ENCODE assay signal across 2 cellular contexts in genomic region chr2:69933839-69934613, GRCh38.
TF ChIP-seq lines count a peak whose summit lies in the region.

No MANE protein-coding gene starts in this region.

TF ChIP-seq in IMR-90, 13 proteins besides CTCF, POLR2A, EP300 and RAD21:
- peak; percentile 32; the same call in 1 of the 2 replicates for TF ChIP-seq NFE2L2 (IDR thresholded peaks at IDR 0.05; ENCODE audit: low read depth, low read length)
- peak; percentile 84 for TF ChIP-seq FOS (IDR thresholded peaks at IDR 0.05; ENCODE audit: low read depth, low read length)
- TF ChIP-seq MAFK (IDR thresholded peaks at IDR 0.05; ENCODE audit: low read depth, low read length) = 0 out of 2 replicates have a peak, but pooled peaks have one; percentile 5
- no peak for TF ChIP-seq MAZ (IDR thresholded peaks at IDR 0.05; ENCODE audit: borderline replicate concordance, low read depth, low read length)
- TF ChIP-seq MXI1 (IDR thresholded peaks at IDR 0.05; ENCODE audit: borderline replicate concordance, low read depth, low read length) = peak; percentile 59; the same call in 1 of the 2 replicates
- TF ChIP-seq CEBPB (IDR thresholded peaks at IDR 0.05; ENCODE audit: low read depth, low read length) = peak; percentile 96
- TF ChIP-seq USF2 (IDR thresholded peaks at IDR 0.05; ENCODE audit: low read depth, low read length) = 0 out of 2 replicates have a peak, but pooled peaks have one; percentile 2
- TF ChIP-seq SMC3 (IDR thresholded peaks at IDR 0.05; ENCODE audit: low read depth, low read length) = peak; percentile 14; the same call in 1 of the 2 replicates
- TF ChIP-seq RCOR1 (IDR thresholded peaks at IDR 0.05; ENCODE audit: insufficient replicate concordance, low read length) = no peak
- peak; percentile 81 for TF ChIP-seq BHLHE40 (IDR thresholded peaks at IDR 0.05; ENCODE audit: low read depth, low read length)

TF ChIP-seq in GM12878, 131 proteins besides CTCF, POLR2A, EP300 and RAD21:
- TF ChIP-seq FOS (IDR thresholded peaks at IDR 0.05; ENCODE audit: borderline replicate concordance, extremely low read depth, insufficient read length) (no peak), PKNOX1 (IDR thresholded peaks at IDR 0.05) (no peak), ZNF592 (IDR thresholded peaks at IDR 0.05) (no peak), NFXL1 (IDR thresholded peaks at IDR 0.05; ENCODE audit: borderline replicate concordance) (no peak), MEF2A (IDR thresholded peaks at IDR 0.05; ENCODE audit: insufficient read depth, low read depth, low read length) (0 out of 2 replicates have a peak, but pooled peaks have one; percentile 10), RFX5 (IDR thresholded peaks at IDR 0.05; ENCODE audit: low read depth, low read length) (no peak), MTA2 (IDR thresholded peaks at IDR 0.05; ENCODE audit: low read depth) (no peak), ZNF24 (IDR thresholded peaks at IDR 0.05) (no peak), POU2F2 (IDR thresholded peaks at IDR 0.05; ENCODE audit: borderline replicate concordance, low read depth, low read length) (no peak), CUX1 (IDR thresholded peaks at IDR 0.05; ENCODE audit: insufficient replicate concordance, low read depth, low read length) (no peak), GABPA (IDR thresholded peaks at IDR 0.05; ENCODE audit: low read depth) (no peak), PML (IDR thresholded peaks at IDR 0.05; ENCODE audit: low read length) (no peak), LARP7 (IDR thresholded peaks at IDR 0.05) (no peak), MEF2B (IDR thresholded peaks at IDR 0.05; ENCODE audit: partially characterized antibody, poor library complexity, severe bottlenecking) (no peak), KLF5 (IDR thresholded peaks at IDR 0.05; ENCODE audit: partially characterized antibody) (no peak), IKZF2 (IDR thresholded peaks at IDR 0.05) (peak; percentile 15 to 40; a peak in 2 of 4 replicates), MXI1 (IDR thresholded peaks at IDR 0.05; ENCODE audit: low read depth, low read length) (no peak), JUNB (IDR thresholded peaks at IDR 0.05) (peak; percentile 79), DPF2 (IDR thresholded peaks at IDR 0.05) (no peak), RUNX3 (IDR thresholded peaks at IDR 0.05; ENCODE audit: low read length) (peak; percentile 27; the same call in 1 of the 2 replicates), NFIC (IDR thresholded peaks at IDR 0.05; ENCODE audit: low read depth, low read length) (peak; percentile 36; the same call in 1 of the 2 replicates), GATAD2B (conservative IDR thresholded peaks at IDR 0.05; ENCODE audit: low read depth) (no peak), MLLT1 (IDR thresholded peaks at IDR 0.05) (no peak), NKRF (conservative IDR thresholded peaks at IDR 0.05) (no peak), IKZF1 (conservative IDR thresholded peaks at IDR 0.05) (0 out of 2 replicates have a peak, but pooled peaks have one; percentile 20), EED (IDR thresholded peaks at IDR 0.05; ENCODE audit: low read depth) (peak; percentile 79), ZBTB4 (CRISPR knock-in tag; IDR thresholded peaks at IDR 0.05) (no peak), CEBPZ (IDR thresholded peaks at IDR 0.05; ENCODE audit: low read depth, low read length) (no peak), RCOR1 (conservative IDR thresholded peaks at IDR 0.05; ENCODE audit: low read depth, low read length) (no peak), TCF12 (IDR thresholded peaks at IDR 0.05; ENCODE audit: low read depth, low read length) (no peak), SREBF1 (IDR thresholded peaks at IDR 0.05; ENCODE audit: low read length) (no peak), FOXK2 (IDR thresholded peaks at IDR 0.05) (no peak), SREBF2 (IDR thresholded peaks at IDR 0.05; ENCODE audit: low read length) (no peak), SP1 (IDR thresholded peaks at IDR 0.05; ENCODE audit: low read depth, low read length) (no peak)
